ENCODE assay signal across 23 cellular contexts in genomic region chr5:171426680-171427079, GRCh38. TPM values are rescaled to one million over a fixed set of nuclear protein-coding genes. Genes with fewer than 3 reads are reported as not detected.
"Had no signal": no experiment of that assay in that cellular context is flagged by ENCODE, and none has a peak within 500 bp of the region (broad histone marks: within the 10 kb centered on the region; RNA-seq: fewer than 3 reads in every experiment).

No MANE protein-coding gene starts in this region.

- H3K9me3 ChIP-seq: esophagus muscularis mucosa, gastroesophageal sphincter, heart left ventricle, left ventricle myocardium inferior, lower lobe of right lung, mucosa of descending colon had no signal

- FAIRE-seq: colon, endothelial cell of umbilical vein, frontal cortex, kidney had no signal

- H3K4me2 ChIP-seq: hepatocyte had no signal

- DNase-seq: dermis blood vessel endothelial cell; effector CD4-positive, alpha-beta T cell; effector memory CD4-positive, alpha-beta T cell; foreskin keratinocyte; hypothalamus; immature natural killer cell; kidney glomerular epithelial cell; left ventricle myocardium inferior; lower lobe of right lung; mesenchymal stem cell had no signal

- H3K27me3 ChIP-seq: dorsolateral prefrontal cortex, gastroesophageal sphincter, heart left ventricle had no signal

- H3K79me2 ChIP-seq: hepatocyte had no signal

- H3K36me3 ChIP-seq: esophagus muscularis mucosa, gastroesophageal sphincter, heart left ventricle, left ventricle myocardium inferior, lower lobe of right lung had no signal

- H3K27ac ChIP-seq: coronary artery, dorsolateral prefrontal cortex, esophagus muscularis mucosa, foreskin keratinocyte, gastroesophageal sphincter, hepatocyte, lower lobe of right lung had no signal

- ATAC-seq: foreskin keratinocyte, gastroesophageal sphincter, heart left ventricle, lower lobe of right lung, mucosa of descending colon had no signal

- H3K4me3 ChIP-seq: coronary artery, dorsolateral prefrontal cortex, esophagus muscularis mucosa, gastroesophageal sphincter, heart left ventricle, hepatocyte, left ventricle myocardium inferior, lower lobe of right lung, mucosa of descending colon had no signal

- H3K4me1 ChIP-seq: foreskin keratinocyte, gastroesophageal sphincter, lower lobe of right lung had no signal

- H2AFZ ChIP-seq: hepatocyte had no signal

RNA-seq across cellular contexts. Expression of gene FGF18, which starts 7.2 kb away (rescaled TPM):
- total RNA-seq: dermis blood vessel endothelial cell, epithelial cell of proximal tubule, foreskin keratinocyte, lung microvascular endothelial cell had no signal
- polyA plus RNA-seq: foreskin keratinocyte, immature natural killer cell had no signal
